In the genomic region with DNA sequence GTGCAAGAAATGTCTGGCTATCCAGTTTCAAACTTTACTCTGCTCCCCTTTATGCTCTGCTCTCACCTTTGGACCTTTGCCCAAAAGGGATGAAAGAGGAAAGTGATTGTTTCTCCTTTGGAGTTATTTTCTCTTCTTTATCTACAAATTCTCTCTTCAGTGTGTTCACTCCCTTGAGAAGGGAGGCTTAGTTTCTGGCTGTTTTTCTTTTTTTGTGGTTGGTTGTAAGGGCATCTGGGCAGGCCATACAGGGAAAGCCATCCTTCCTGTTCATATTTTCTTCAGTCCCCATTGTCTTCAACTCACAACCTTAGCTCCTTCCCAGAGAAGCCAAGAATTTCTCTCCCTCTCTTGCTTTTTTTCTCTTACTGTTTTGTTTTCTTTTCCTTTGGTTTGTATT, we compare ENCODE assay signal across 14 cellular contexts. TPM values are rescaled to one million over a fixed set of nuclear protein-coding genes. Genes with fewer than 3 reads are reported as not detected.
"Had no signal": no experiment of that assay in that cellular context is flagged by ENCODE, and none has a peak within 500 bp of the region (broad histone marks: within the 10 kb centered on the region; RNA-seq: fewer than 3 reads in every experiment).

No MANE protein-coding gene starts in this region.

RNA-seq across cellular contexts. Expression of a gene that starts 2.5 kb away (rescaled TPM):
- total RNA-seq: activated B cell treated with CpG ODN at 0.5 μM for 24 hours; activated CD4-positive, alpha-beta memory T cell treated with anti-CD3 and anti-CD28 coated beads for 36 hours; activated CD4-positive, alpha-beta T cell treated with anti-CD3 and anti-CD28 coated beads, Interleukin-2, amount 10 ng/mL, durations not matched to agents 24 days and 14 days; activated CD8-positive, alpha-beta memory T cell treated with anti-CD3 and anti-CD28 coated beads for 36 hours; activated CD8-positive, alpha-beta T cell treated with anti-CD3 and anti-CD28 coated beads for 36 hours; activated naive CD4-positive, alpha-beta T cell treated with anti-CD3 and anti-CD28 coated beads for 36 hours; activated naive CD4-positive, alpha-beta T cell treated with anti-CD3 and anti-CD28 coated beads, Interleukin-2, amount 50 U/mL, for 72 hours; activated naive CD8-positive, alpha-beta T cell treated with anti-CD3 and anti-CD28 coated beads for 36 hours; activated T-cell treated with anti-CD3 and anti-CD28 coated beads, Interleukin-2, amount 50 U/mL, for 4 hours; activated T-cell treated with anti-CD3 and anti-CD28 coated beads, Interleukin-2, amount 50 U/mL, for 72 hours; activated T-helper 1 cell treated with anti-CD3 and anti-CD28 coated beads, Interleukin-12 subunit alpha, Interleukin-12 subunit beta, Interleukin-2, Interleukin-4 antibody, amounts not matched to agents 30 ng/mL and 10 ng/mL and 1 ng/mL, durations not matched to agents 14 hours and 24 hours and 36 hours; activated T-helper 17 cell treated with anti-CD3 and anti-CD28 coated beads, Interleukin-2, amount 50 U/mL, for 72 hours; astrocyte; cardiac septum had no signal

RNA-seq across cellular contexts. Expression of a gene that starts 46.0 kb away (rescaled TPM):
- total RNA-seq: activated B cell treated with CpG ODN at 0.5 μM for 24 hours; activated CD4-positive, alpha-beta memory T cell treated with anti-CD3 and anti-CD28 coated beads for 36 hours; activated CD4-positive, alpha-beta T cell treated with anti-CD3 and anti-CD28 coated beads, Interleukin-2, amount 10 ng/mL, durations not matched to agents 24 days and 14 days; activated CD8-positive, alpha-beta memory T cell treated with anti-CD3 and anti-CD28 coated beads for 36 hours; activated CD8-positive, alpha-beta T cell treated with anti-CD3 and anti-CD28 coated beads for 36 hours; activated naive CD4-positive, alpha-beta T cell treated with anti-CD3 and anti-CD28 coated beads for 36 hours; activated naive CD4-positive, alpha-beta T cell treated with anti-CD3 and anti-CD28 coated beads, Interleukin-2, amount 50 U/mL, for 72 hours; activated naive CD8-positive, alpha-beta T cell treated with anti-CD3 and anti-CD28 coated beads for 36 hours; activated T-cell treated with anti-CD3 and anti-CD28 coated beads, Interleukin-2, amount 50 U/mL, for 4 hours; activated T-cell treated with anti-CD3 and anti-CD28 coated beads, Interleukin-2, amount 50 U/mL, for 72 hours; activated T-helper 1 cell treated with anti-CD3 and anti-CD28 coated beads, Interleukin-12 subunit alpha, Interleukin-12 subunit beta, Interleukin-2, Interleukin-4 antibody, amounts not matched to agents 30 ng/mL and 10 ng/mL and 1 ng/mL, durations not matched to agents 14 hours and 24 hours and 36 hours; activated T-helper 17 cell treated with anti-CD3 and anti-CD28 coated beads, Interleukin-2, amount 50 U/mL, for 72 hours; astrocyte had no signal
